In genomic region chr6:13190391-13190790, GRCh38 we compare ENCODE assay signal across 17 cellular contexts.
DNase-seq lines count a peak whose midpoint lies in the region; ATAC-seq and TF ChIP-seq lines count a peak whose summit lies in the region.
"Had no signal": no experiment of that assay in that cellular context is flagged by ENCODE, and none has a peak within 500 bp of the region (broad histone marks: within the 10 kb centered on the region; RNA-seq: fewer than 3 reads in every experiment).

No MANE protein-coding gene starts in this region.

- peak; percentile 18 for DNase-seq in GM23248
- peak; percentile 33 for DNase-seq in amniotic epithelial cell (ENCODE audit: low read depth)
- peak; percentile 64 for DNase-seq in iris pigment epithelial cell (ENCODE audit: low read depth)
- DNase-seq: ACHN, DMS79 treated with DMSO at 0.1 percent for 48 hours, GDM1, NCI-H1417 treated with DMSO at 0.1 percent for 48 hours, NCI-H1930, NCI-H345, Peyer's patch had no signal

- ATAC-seq in GM18861 (IDR thresholded peaks at IDR 0.05; ENCODE audit: unreplicated experiment) (no peak), HG03039 (IDR thresholded peaks at IDR 0.05; ENCODE audit: unreplicated experiment) (no peak), SK-N-SH treated with all-trans-retinoic acid at 6 μM for 48 hours (no peak), HG03196 (IDR thresholded peaks at IDR 0.05; ENCODE audit: unreplicated experiment) (no peak)

- H3K9ac ChIP-seq in GM23248, result no peak overlapping the region
- H3K9ac ChIP-seq: KMS-11 had no signal

- H3K4me2 ChIP-seq in GM23248 (ENCODE audit: unreplicated experiment), result no peak overlapping the region
- H3K4me2 ChIP-seq: KMS-11 had no signal

- H3K9me2 ChIP-seq in GM23248 (ENCODE audit: insufficient read depth), result no peaks in the 10 kb centered on the region

- no peaks in the 10 kb centered on the region for H4K20me1 ChIP-seq in GM23248 (ENCODE audit: insufficient read depth)

- no peaks in the 10 kb centered on the region for H3K9me3 ChIP-seq in GM23248 (ENCODE audit: low read depth)
- H3K9me3 ChIP-seq: HAP-1, Peyer's patch, SJSA1 had no signal

- 88 to 89% methylated on average over 1 of the region's 1 CpG for WGBS in GM23248 (ENCODE audit: low coverage in 1 of 2, low lambda C conversion rate in 2 of 2, missing lambda C conversion rate in 2 of 2), 2 experiments

- no peaks in the 10 kb centered on the region for H3F3A ChIP-seq in GM23248 (ENCODE audit: insufficient read depth)

- no peak overlapping the region for H2AFZ ChIP-seq in GM23248

- H3K36me3 ChIP-seq in GM23248 (ENCODE audit: low read depth), result no peaks in the 10 kb centered on the region
- H3K36me3 ChIP-seq: HAP-1, Peyer's patch, SJSA1 had no signal

- no peak overlapping the region for H3K27ac ChIP-seq in GM23248
- H3K27ac ChIP-seq: KMS-11, Peyer's patch, SJSA1 had no signal

- peaks cover 15% of the 10 kb centered on the region; the same call in 1 of the 2 replicates for H3K27me3 ChIP-seq in GM23248 (replicated peaks; ENCODE audit: insufficient read depth)
- H3K27me3 ChIP-seq: Peyer's patch, SJSA1 had no signal

- H3K79me2 ChIP-seq in GM23248 (ENCODE audit: insufficient read depth), result no peaks in the 10 kb centered on the region

- no peaks in the 10 kb centered on the region for H3K4me1 ChIP-seq in GM23248 (ENCODE audit: insufficient read depth)
- H3K4me1 ChIP-seq: HAP-1, Peyer's patch, SJSA1 had no signal

- in situ Hi-C loops in GM23248 (cut with MboI), result no loop called here

- H3K4me3 ChIP-seq in GM23248, result no peak overlapping the region
- H3K4me3 ChIP-seq: HAP-1, Peyer's patch, SJSA1 had no signal

TF ChIP-seq in SK-N-SH treated with all-trans-retinoic acid at 6 μM for 48 hours, 23 proteins besides CTCF, POLR2A, EP300 and RAD21:
- TF ChIP-seq ZFP30 (CRISPR knock-in tag; IDR thresholded peaks at IDR 0.05), result no peak
